In the genomic region with DNA sequence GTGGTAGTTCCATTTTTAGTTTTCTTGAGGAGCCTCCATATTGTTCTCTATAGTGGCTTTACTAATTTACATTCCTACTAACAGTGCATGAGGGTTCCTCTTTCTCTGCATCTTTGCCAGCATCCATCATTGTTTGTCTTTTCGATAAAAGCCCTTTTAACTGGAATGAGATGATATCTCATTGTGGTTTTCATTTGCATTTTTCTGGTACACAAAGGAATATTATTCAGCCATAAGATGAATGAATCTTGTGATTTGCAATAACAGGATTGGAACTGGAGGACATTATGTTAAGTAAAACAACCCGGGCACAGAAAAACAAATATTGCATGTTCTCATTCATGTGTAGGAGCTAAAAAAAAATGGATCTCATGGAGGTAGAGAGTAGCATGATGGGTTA, we compare ENCODE assay signal across 23 cellular contexts. TPM values are rescaled to one million over a fixed set of nuclear protein-coding genes. Genes with fewer than 3 reads are reported as not detected.
"Had no signal": no experiment of that assay in that cellular context is flagged by ENCODE, and none has a peak within 500 bp of the region (broad histone marks: within the 10 kb centered on the region; RNA-seq: fewer than 3 reads in every experiment).

No MANE protein-coding gene starts in this region.

- H3K27me3 Mint-ChIP-seq: progenitor cell of endocrine pancreas had no signal

- H3K9me3 Mint-ChIP-seq: stimulated activated effector memory CD8-positive, alpha-beta T cell treated with anti-CD3 and anti-CD28 coated beads, Interleukin-12 subunit alpha, Interleukin-12 subunit beta, amount 100 ng/mL, for 72 hours had no signal

- DNase-seq: occipital lobe; ovary; posterior cingulate gyrus; psoas muscle; right cardiac atrium; right lobe of liver; sigmoid colon; small intestine; stimulated activated CD4-positive, alpha-beta T cell treated with anti-CD3 and anti-CD28 coated beads, Interleukin-15, amount 100 ng/mL, for 24 hours; stimulated activated CD4-positive, alpha-beta T cell treated with anti-CD3 and anti-CD28 coated beads, Interleukin-2, amount 100 ng/mL, for 24 hours; stimulated activated CD4-positive, alpha-beta T cell treated with anti-CD3 and anti-CD28 coated beads, Interleukin-2, amount 100 ng/mL, for 48 hours; stimulated activated CD4-positive, alpha-beta T cell treated with anti-CD3 and anti-CD28 coated beads, Interleukin-4, amount 100 ng/mL, for 24 hours; stimulated activated naive B cell treated with anti-CD40 and anti-IgM and Interleukin-4, amounts not matched to agents 10 μg/mL and 1 μg/mL and 100 μg/mL, for 72 hours; stimulated activated naive CD4-positive, alpha-beta T cell treated with Interleukin-2 at 50 U/mL for 16 hours; stomach; thyroid gland; trophoblast cell; upper lobe of left lung had no signal

- H3K4me1 Mint-ChIP-seq: nephron, neural progenitor cell had no signal

- H3K4me3 Mint-ChIP-seq: nephron; neural progenitor cell; stimulated activated effector memory CD8-positive, alpha-beta T cell treated with anti-CD3 and anti-CD28 coated beads, Interleukin-12 subunit alpha, Interleukin-12 subunit beta, amount 100 ng/mL, for 72 hours; stimulated activated naive B cell treated with anti-CD40 and anti-IgM and Interleukin-4, amounts not matched to agents 10 μg/mL and 1 μg/mL and 100 μg/mL, for 72 hours; stimulated activated naive CD8-positive, alpha-beta T cell treated with anti-CD3 and anti-CD28 coated beads, Interleukin-15, Interleukin-2, amounts not matched to agents 100 ng/mL and 50 ng/mL, for 24 hours had no signal

- H3K27ac Mint-ChIP-seq: nephron; neural progenitor cell; progenitor cell of endocrine pancreas; stimulated activated effector memory CD8-positive, alpha-beta T cell treated with anti-CD3 and anti-CD28 coated beads, Interleukin-12 subunit alpha, Interleukin-12 subunit beta, amount 100 ng/mL, for 72 hours; stimulated activated naive B cell treated with anti-CD40 and anti-IgM and Interleukin-4, amounts not matched to agents 10 μg/mL and 1 μg/mL and 100 μg/mL, for 72 hours; stimulated activated naive CD8-positive, alpha-beta T cell treated with anti-CD3 and anti-CD28 coated beads, Interleukin-15, Interleukin-2, amounts not matched to agents 100 ng/mL and 50 ng/mL, for 24 hours had no signal

- ATAC-seq: psoas muscle; right cardiac atrium; right lobe of liver; stimulated activated effector memory CD8-positive, alpha-beta T cell treated with anti-CD3 and anti-CD28 coated beads, Interleukin-12 subunit alpha, Interleukin-12 subunit beta, amount 100 ng/mL, for 72 hours; stimulated activated naive B cell treated with anti-CD40 and anti-IgM and Interleukin-4, amounts not matched to agents 10 μg/mL and 1 μg/mL and 100 μg/mL, for 72 hours had no signal

- H3K36me3 Mint-ChIP-seq: neural progenitor cell; stimulated activated effector memory CD8-positive, alpha-beta T cell treated with anti-CD3 and anti-CD28 coated beads, Interleukin-12 subunit alpha, Interleukin-12 subunit beta, amount 100 ng/mL, for 72 hours had no signal

RNA-seq across cellular contexts. Expression of a gene that starts 31.6 kb away (rescaled TPM):
- total RNA-seq: progenitor cell of endocrine pancreas had no signal
